ENCODE assay signal across 15 cellular contexts in the genomic region with DNA sequence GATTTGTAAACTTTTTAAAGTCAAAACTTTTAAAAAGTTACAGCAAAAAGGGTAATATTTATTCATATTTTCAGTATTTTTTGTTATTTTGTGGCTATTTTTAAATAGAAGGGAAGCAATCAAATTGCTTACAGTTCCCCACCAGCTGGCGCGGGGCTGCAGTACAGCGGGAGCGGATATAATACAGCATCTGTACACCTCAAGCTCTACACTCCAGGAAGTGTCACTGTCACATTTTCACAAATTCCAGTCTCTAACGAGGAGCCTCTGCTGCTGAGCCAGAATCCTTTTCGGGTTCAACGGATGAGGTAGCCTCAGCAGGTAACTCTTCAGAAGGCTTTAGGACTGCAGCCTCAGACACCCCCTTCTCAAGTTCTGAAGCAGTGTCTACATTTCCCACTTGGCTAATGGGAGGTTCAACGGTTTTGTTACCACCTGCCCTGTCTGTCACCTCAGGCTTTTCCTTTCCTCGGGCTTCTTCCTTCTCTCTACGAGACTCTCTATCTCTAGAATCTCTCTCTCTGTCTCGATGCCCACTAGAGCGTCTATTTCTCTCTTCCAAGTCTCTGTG. TPM values are rescaled to one million over a fixed set of nuclear protein-coding genes. Genes with fewer than 3 reads are reported as not detected.
A peak's percentile ranks its signal among the peaks of the same experiment; 100 is the strongest.
DNase-seq lines count a peak whose midpoint lies in the region; ATAC-seq and TF ChIP-seq lines count a peak whose summit lies in the region.
"Had no signal": no experiment of that assay in that cellular context is flagged by ENCODE, and none has a peak within 500 bp of the region (broad histone marks: within the 10 kb centered on the region; RNA-seq: fewer than 3 reads in every experiment).

No MANE protein-coding gene starts in this region.

- POLR2A ChIA-PET in activated CD4-positive, alpha-beta T cell treated with anti-CD3 and anti-CD28 coated beads for 36 hours (lab: Charles Lee) = no interaction called here

- TF ChIP-seq POLR2A in ovary (IDR thresholded peaks at IDR 0.05) = no peak

- H3K4me3 ChIP-seq in ovary = no peak overlapping the region
- H3K4me3 ChIP-seq: Peyer's patch, smooth muscle cell, transverse colon had no signal

- 41 to 74% (median 45%) methylated on average over 12 of the region's 12 CpGs for WGBS in ovary, 3 donors

- no peaks in the 10 kb centered on the region for H3K9me3 Mint-ChIP-seq in activated CD4-positive, alpha-beta T cell treated with anti-CD3 and anti-CD28 coated beads for 36 hours (ENCODE audit: low read depth)
- no peaks in the 10 kb centered on the region for H3K9me3 Mint-ChIP-seq in activated naive CD8-positive, alpha-beta T cell treated with anti-CD3 and anti-CD28 coated beads, Interleukin-2, amount 50 U/mL, for 24 hours
- H3K9me3 Mint-ChIP-seq: activated naive CD8-positive, alpha-beta T cell treated with anti-CD3 and anti-CD28 coated beads, Interleukin-2, amount 10 ng/mL, durations not matched to agents 7 days and 5 days; stimulated activated memory B cell treated with anti-CD40 and anti-IgM and Interleukin-4, amounts not matched to agents 10 μg/mL and 1 μg/mL and 100 μg/mL, for 72 hours had no signal

- intact Hi-C loops in activated CD4-positive, alpha-beta T cell treated with anti-CD3 and anti-CD28 coated beads for 36 hours (cut with DNase I, micrococcal nuclease) = no loop called here
- intact Hi-C loops in ovary (cut with DNase I) = no loop called here

- H3K36me3 Mint-ChIP-seq in activated CD4-positive, alpha-beta T cell treated with anti-CD3 and anti-CD28 coated beads for 36 hours (ENCODE audit: low read depth) = peaks cover 39% of the 10 kb centered on the region
- peaks cover 46% of the 10 kb centered on the region for H3K36me3 Mint-ChIP-seq in activated naive CD8-positive, alpha-beta T cell treated with anti-CD3 and anti-CD28 coated beads, Interleukin-2, amount 50 U/mL, for 24 hours (ENCODE audit: low read depth)

- peaks cover 44% of the 10 kb centered on the region for H3K4me1 Mint-ChIP-seq in activated CD4-positive, alpha-beta T cell treated with anti-CD3 and anti-CD28 coated beads for 36 hours
- peaks cover 42% of the 10 kb centered on the region for H3K4me1 Mint-ChIP-seq in activated naive CD8-positive, alpha-beta T cell treated with anti-CD3 and anti-CD28 coated beads, Interleukin-2, amount 50 U/mL, for 24 hours

- H3K4me1 ChIP-seq in ovary (ENCODE audit: insufficient read depth) = peaks cover 2% of the 10 kb centered on the region
- H3K4me1 ChIP-seq: Peyer's patch had no signal

- no peak for DNase-seq in activated CD4-positive, alpha-beta T cell treated with anti-CD3 and anti-CD28 coated beads for 36 hours
- DNase-seq in activated CD4-positive, alpha-beta T cell treated with anti-CD3 and anti-CD28 coated beads, Interleukin-2, amount 50 U/mL, for 4 hours = no peak
- DNase-seq in NCI-H82 (lab: John Stamatoyannopoulos, UW) = peak; percentile 25
- no peak for DNase-seq in activated naive CD8-positive, alpha-beta T cell treated with anti-CD3 and anti-CD28 coated beads, Interleukin-2, amount 50 U/mL, for 24 hours
- DNase-seq in ovary = no peak
- DNase-seq in dermis blood vessel endothelial cell = no peak
- no peak for DNase-seq in medulla oblongata (ENCODE audit: extremely low spot score)
- DNase-seq: activated naive CD8-positive, alpha-beta T cell treated with anti-CD3 and anti-CD28 coated beads, Interleukin-2, amount 10 ng/mL, durations not matched to agents 7 days and 5 days; NCI-H1092; Peyer's patch; transverse colon; WERI-Rb-1 had no signal

- TF ChIP-seq EP300 in ovary (IDR thresholded peaks at IDR 0.05) = no peak

- CTCF ChIA-PET in activated CD4-positive, alpha-beta T cell treated with anti-CD3 and anti-CD28 coated beads for 36 hours (lab: Charles Lee) = no interaction called here

- H3K4me3 Mint-ChIP-seq in activated CD4-positive, alpha-beta T cell treated with anti-CD3 and anti-CD28 coated beads for 36 hours = no peak overlapping the region
- no peak overlapping the region for H3K4me3 Mint-ChIP-seq in activated naive CD8-positive, alpha-beta T cell treated with anti-CD3 and anti-CD28 coated beads, Interleukin-2, amount 50 U/mL, for 24 hours
- H3K4me3 Mint-ChIP-seq: activated naive CD8-positive, alpha-beta T cell treated with anti-CD3 and anti-CD28 coated beads, Interleukin-2, amount 10 ng/mL, durations not matched to agents 7 days and 5 days; stimulated activated memory B cell treated with anti-CD40 and anti-IgM and Interleukin-4, amounts not matched to agents 10 μg/mL and 1 μg/mL and 100 μg/mL, for 72 hours had no signal

- no peaks in the 10 kb centered on the region for H3K9me3 ChIP-seq in ovary
- H3K9me3 ChIP-seq: Peyer's patch, transverse colon had no signal

- H3K27ac Mint-ChIP-seq in activated CD4-positive, alpha-beta T cell treated with anti-CD3 and anti-CD28 coated beads for 36 hours = peak overlapping the region; percentile 18
- peak overlapping the region; percentile 15 for H3K27ac Mint-ChIP-seq in activated naive CD8-positive, alpha-beta T cell treated with anti-CD3 and anti-CD28 coated beads, Interleukin-2, amount 50 U/mL, for 24 hours
- H3K27ac Mint-ChIP-seq: activated naive CD8-positive, alpha-beta T cell treated with anti-CD3 and anti-CD28 coated beads, Interleukin-2, amount 10 ng/mL, durations not matched to agents 7 days and 5 days; stimulated activated memory B cell treated with anti-CD40 and anti-IgM and Interleukin-4, amounts not matched to agents 10 μg/mL and 1 μg/mL and 100 μg/mL, for 72 hours had no signal

- no peak for TF ChIP-seq CTCF in ovary (IDR thresholded peaks at IDR 0.05)

- no peaks in the 10 kb centered on the region for H3K27me3 ChIP-seq in ovary
- H3K27me3 ChIP-seq: Peyer's patch, transverse colon had no signal

- H3K36me3 ChIP-seq in ovary = no peaks in the 10 kb centered on the region

- peak overlapping the region; percentile 21 to 49 for H3K27ac ChIP-seq in ovary
- H3K27ac ChIP-seq: Peyer's patch, transverse colon, WERI-Rb-1 had no signal

- no peak for ATAC-seq in activated CD4-positive, alpha-beta T cell treated with anti-CD3 and anti-CD28 coated beads for 36 hours
- ATAC-seq in activated naive CD8-positive, alpha-beta T cell treated with anti-CD3 and anti-CD28 coated beads, Interleukin-2, amount 50 U/mL, for 24 hours = peak; percentile 12
- ATAC-seq in GM18858 (IDR thresholded peaks at IDR 0.05; ENCODE audit: unreplicated experiment) = no peak
- ATAC-seq: stimulated activated memory B cell treated with anti-CD40 and anti-IgM and Interleukin-4, amounts not matched to agents 10 μg/mL and 1 μg/mL and 100 μg/mL, for 72 hours had no signal

- no peaks in the 10 kb centered on the region for H3K27me3 Mint-ChIP-seq in activated CD4-positive, alpha-beta T cell treated with anti-CD3 and anti-CD28 coated beads for 36 hours
- H3K27me3 Mint-ChIP-seq in activated naive CD8-positive, alpha-beta T cell treated with anti-CD3 and anti-CD28 coated beads, Interleukin-2, amount 50 U/mL, for 24 hours = no peaks in the 10 kb centered on the region
- H3K27me3 Mint-ChIP-seq: activated naive CD8-positive, alpha-beta T cell treated with anti-CD3 and anti-CD28 coated beads, Interleukin-2, amount 10 ng/mL, durations not matched to agents 7 days and 5 days; stimulated activated memory B cell treated with anti-CD40 and anti-IgM and Interleukin-4, amounts not matched to agents 10 μg/mL and 1 μg/mL and 100 μg/mL, for 72 hours had no signal

RNA-seq across cellular contexts. Expression of gene SOD1, which starts 11.7 kb away (rescaled TPM):
- total RNA-seq in activated CD4-positive, alpha-beta T cell treated with anti-CD3 and anti-CD28 coated beads for 36 hours = 100 to 1,000 TPM; 232 to 284 TPM
- total RNA-seq in ovary = 100 to 1,000 TPM; 175 to 321 (median 236) TPM
- polyA plus RNA-seq in ovary = 100 to 1,000 TPM; 373 to 451 TPM
- total RNA-seq in dermis blood vessel endothelial cell = 236 and 279 TPM in 2 replicates
